In genomic region chr10:131899695-131900349, GRCh38 we compare ENCODE assay signal across 8 cellular contexts. TPM values are rescaled to one million over a fixed set of nuclear protein-coding genes. Genes with fewer than 3 reads are reported as not detected.
DNase-seq lines count a peak whose midpoint lies in the region; ATAC-seq lines count a peak whose summit lies in the region.

No MANE protein-coding gene starts in this region.

- peak; percentile 21 for DNase-seq in EL
- peak; percentile 57 to 63 for DNase-seq in Kasumi-1 (lab: John Stamatoyannopoulos, UW)
- no peak for DNase-seq in caudate nucleus (lab: John Stamatoyannopoulos, UW)
- DNase-seq in NCI-H1694 treated with DMSO at 0.1 percent for 48 hours (lab: John Stamatoyannopoulos, UW) = no peak
- DNase-seq in T-helper 9 cell = no peak

- peak overlapping the region; percentile 65 for H3K4me3 ChIP-seq in mononuclear cell (ENCODE audit: low read length)

- ATAC-seq in GM18502 (IDR thresholded peaks at IDR 0.05; ENCODE audit: poor library complexity, unreplicated experiment) (no peak), GM18907 (IDR thresholded peaks at IDR 0.05; ENCODE audit: unreplicated experiment) (no peak)

- H3K4me1 ChIP-seq in mononuclear cell (ENCODE audit: insufficient read depth, low read length) = peaks cover 51% of the 10 kb centered on the region

- no peaks in the 10 kb centered on the region for H3K27me3 ChIP-seq in mononuclear cell (ENCODE audit: insufficient read depth, low read length)

- H3K9me3 ChIP-seq in mononuclear cell (ENCODE audit: low read depth, low read length) = no peaks in the 10 kb centered on the region

- H3K27ac ChIP-seq in caudate nucleus (ENCODE audit: low read depth, low read length) = peak overlapping the region; percentile 58

RNA-seq across cellular contexts. Expression of gene PPP2R2D, which starts 1.0 kb away (rescaled TPM):
- total RNA-seq in mononuclear cell = 33.4 TPM

Comparison
In these comparisons a context has a peak if more than half of its experiments do, and no peak if none do; other contexts are left out.
1. DNase-seq: peak in EL (single experiment) and Kasumi-1 (2 of 2); none in caudate nucleus (0 of 61), NCI-H1694 treated with DMSO at 0.1 percent for 48 hours (single experiment) and T-helper 9 cell (single experiment).